ENCODE assay signal across 1 cellular context in genomic region chr9:127612993-127613954, GRCh38.
TF ChIP-seq lines count a peak whose summit lies in the region.

No MANE protein-coding gene starts in this region.

TF ChIP-seq in HEK293, 187 proteins besides CTCF, POLR2A, EP300 and RAD21 (continued from another document):
- peak; percentile 68 for TF ChIP-seq PRDM10 (tag by site-specific recombination; IDR thresholded peaks at IDR 0.05)
- TF ChIP-seq PRDM1 (tag by site-specific recombination; IDR thresholded peaks at IDR 0.05) = peak; percentile 37; the same call in 1 of the 2 replicates
- TF ChIP-seq MZF1 (tag by site-specific recombination; IDR thresholded peaks at IDR 0.05; ENCODE audit: borderline replicate concordance) = no peak
- TF ChIP-seq ZNF24 (tag by site-specific recombination; IDR thresholded peaks at IDR 0.05) = no peak
- no peak for TF ChIP-seq ZNF830 (tag by site-specific recombination; IDR thresholded peaks at IDR 0.05; ENCODE audit: low read depth)
- TF ChIP-seq ZNF2 (tag by site-specific recombination; IDR thresholded peaks at IDR 0.05) = no peak
- no peak for TF ChIP-seq ZNF423 (tag by site-specific recombination; IDR thresholded peaks at IDR 0.05)
- TF ChIP-seq ZNF544 (tag by site-specific recombination; IDR thresholded peaks at IDR 0.05) = no peak
- TF ChIP-seq YY1 (tag by site-specific recombination; IDR thresholded peaks at IDR 0.05) = 0 out of 2 replicates have a peak, but pooled peaks have one; percentile 12
- TF ChIP-seq ZBTB20 (tag by site-specific recombination; IDR thresholded peaks at IDR 0.05) = peak; percentile 79
- TF ChIP-seq PATZ1 (tag by site-specific recombination; IDR thresholded peaks at IDR 0.05) = peak; percentile 56
- peak; percentile 28; the same call in 1 of the 2 replicates for TF ChIP-seq ZNF366 (tag by site-specific recombination; conservative IDR thresholded peaks at IDR 0.05)
- no peak for TF ChIP-seq ZNF114 (tag by site-specific recombination; IDR thresholded peaks at IDR 0.05)
- no peak for TF ChIP-seq ZNF777 (tag by site-specific recombination; IDR thresholded peaks at IDR 0.05; ENCODE audit: borderline replicate concordance)
- TF ChIP-seq GLIS2 (tag by site-specific recombination; IDR thresholded peaks at IDR 0.05) = peak; percentile 80
- no peak for TF ChIP-seq PRDM6 (tag by site-specific recombination; IDR thresholded peaks at IDR 0.05)
- TF ChIP-seq ZNF223 (tag by site-specific recombination; IDR thresholded peaks at IDR 0.05) = peak; percentile 54; the same call in 1 of the 2 replicates
- no peak for TF ChIP-seq HIC1 (tag by site-specific recombination; IDR thresholded peaks at IDR 0.05)
- TF ChIP-seq KLF17 (tag by site-specific recombination; IDR thresholded peaks at IDR 0.05) = no peak
- peak; percentile 25; the same call in 1 of the 2 replicates for TF ChIP-seq ZNF692 (tag by site-specific recombination; IDR thresholded peaks at IDR 0.05)
- 0 out of 2 replicates have a peak, but pooled peaks have one; percentile 22 for TF ChIP-seq KLF9 (tag by site-specific recombination; IDR thresholded peaks at IDR 0.05; ENCODE audit: low read depth)
- TF ChIP-seq REPIN1 (tag by site-specific recombination; IDR thresholded peaks at IDR 0.05; ENCODE audit: low read depth) = no peak
- peak; percentile 20; the same call in 1 of the 2 replicates for TF ChIP-seq EGR2 (tag by site-specific recombination; IDR thresholded peaks at IDR 0.05; ENCODE audit: low read depth)
- TF ChIP-seq WT1 (tag by site-specific recombination; IDR thresholded peaks at IDR 0.05) = no peak
- TF ChIP-seq ZFHX2 (tag by site-specific recombination; conservative IDR thresholded peaks at IDR 0.05) = peak; percentile 15; the same call in 1 of the 2 replicates
- no peak for TF ChIP-seq ZNF473 (tag by site-specific recombination; IDR thresholded peaks at IDR 0.05)
- TF ChIP-seq ZEB2 (tag by site-specific recombination; IDR thresholded peaks at IDR 0.05) = no peak
- 0 out of 2 replicates have a peak, but pooled peaks have one; percentile 21 for TF ChIP-seq ZNF629 (tag by site-specific recombination; IDR thresholded peaks at IDR 0.05)
- no peak for TF ChIP-seq ZFP3 (tag by site-specific recombination; IDR thresholded peaks at IDR 0.05; ENCODE audit: low read depth)
- peak; percentile 66 for TF ChIP-seq SP3 (tag by site-specific recombination; IDR thresholded peaks at IDR 0.05)
- peak; percentile 48; the same call in 1 of the 2 replicates for TF ChIP-seq IKZF3 (tag by site-specific recombination; IDR thresholded peaks at IDR 0.05)
- TF ChIP-seq ZIC2 (tag by site-specific recombination; IDR thresholded peaks at IDR 0.05) = peak; percentile 50
- TF ChIP-seq ELK4 (IDR thresholded peaks at IDR 0.05; ENCODE audit: borderline replicate concordance, low read depth, low read length) = no peak
